ENCODE assay signal across 9 cellular contexts in genomic region chr12:13001725-13002040, GRCh38. TPM values are rescaled to one million over a fixed set of nuclear protein-coding genes. Genes with fewer than 3 reads are reported as not detected.
DNase-seq lines count a peak whose midpoint lies in the region; ATAC-seq, FAIRE-seq and TF ChIP-seq lines count a peak whose summit lies in the region.
"Had no signal": no experiment of that assay in that cellular context is flagged by ENCODE, and none has a peak within 500 bp of the region (broad histone marks: within the 10 kb centered on the region; RNA-seq: fewer than 3 reads in every experiment).

No MANE protein-coding gene starts in this region.

- DNase-seq in RWPE1 (ENCODE audit: low spot score) (no peak), fibroblast of lung (ENCODE audit: low read depth in 2 of 2) (no peak), ovary (no peak), GM12891 (ENCODE audit: insufficient read length, low spot score) (no peak), HEK293T (ENCODE audit: extremely low spot score) (no peak)
- no peak for DNase-seq in activated CD4-positive, CD25-positive, alpha-beta regulatory T cell treated with anti-CD3 and anti-CD28 coated beads, Interleukin-2, amount 50 U/mL, for 72 hours

- intact Hi-C loops in ovary (cut with DNase I) = loop anchor here in 1 of 4 donors (10.0 kb wide), 1 partner anchor 203 kb away; no protein-coding TSS in a partner anchor

- H3K9ac ChIP-seq in fibroblast of lung (ENCODE audit: insufficient read depth, low read length) = peak overlapping the region; percentile 74

- ATAC-seq in HG02571 (IDR thresholded peaks at IDR 0.05; ENCODE audit: unreplicated experiment) = no peak

- TF ChIP-seq POLR2A in ovary (IDR thresholded peaks at IDR 0.05) (no peak), GM12891 (IDR thresholded peaks at IDR 0.05; ENCODE audit: low read depth, low read length) (no peak)

- H3K9me3 ChIP-seq in fibroblast of lung (ENCODE audit: control insufficient read depth, insufficient read depth, low read depth, low read length) = no peaks in the 10 kb centered on the region
- H3K9me3 ChIP-seq in ovary = no peaks in the 10 kb centered on the region

- CTCF ChIA-PET in RWPE1 (lab: Yijun Ruan, JAX) (interaction anchor here (0.8 kb wide), 1 partner anchor 216 kb away, joined by 3 read pairs; no protein-coding TSS in a partner anchor), HEK293T (lab: Yijun Ruan, JAX) (interaction anchor here (0.6 kb wide), 1 partner anchor 206 kb away, joined by 5 read pairs; no protein-coding TSS in a partner anchor)

- 22 to 40% (median 27%) methylated on average over 18 to 19 of the region's 19 CpGs for WGBS in ovary, 3 donors

- H3K4me1 ChIP-seq in fibroblast of lung (ENCODE audit: control insufficient read depth, extremely low read depth, insufficient read depth, low read length) (peaks cover 15% of the 10 kb centered on the region), ovary (ENCODE audit: insufficient read depth) (peaks cover 5% of the 10 kb centered on the region)

- peak overlapping the region; percentile 43 to 72 (median 62) for H3K4me3 ChIP-seq in fibroblast of lung (replicated peaks in 1 of 4; ENCODE audit: control extremely low read depth in 1 of 4, insufficient read depth in 1 of 4, low read depth in 3 of 4, low read length in 4 of 4)
- peak overlapping the region; percentile 58 for H3K4me3 ChIP-seq in ovary

- peaks cover 36% of the 10 kb centered on the region for H3K79me2 ChIP-seq in fibroblast of lung (ENCODE audit: control insufficient read depth, insufficient read depth, low read length)

- no peak for TF ChIP-seq EP300 in ovary (IDR thresholded peaks at IDR 0.05)

- H3K4me2 ChIP-seq in fibroblast of lung (ENCODE audit: extremely low read depth, insufficient read depth, low read length) = peak overlapping the region; percentile 71

- POLR2A ChIA-PET in RWPE1 (lab: Yijun Ruan, JAX; ENCODE audit: low non-redundant PET) (no interaction called here), HEK293T (lab: Yijun Ruan, JAX) (no interaction called here)

- FAIRE-seq in GM12891 (lab: Jason Lieb, UNC) = no peak
- FAIRE-seq: GM12892 had no signal

- no peaks in the 10 kb centered on the region for H4K20me1 ChIP-seq in fibroblast of lung (ENCODE audit: control insufficient read depth, extremely low read depth, insufficient read depth, low read length)

- H3K27ac ChIP-seq in C4-2B = peak overlapping the region; percentile 67; the same call in 1 of the 2 replicates
- H3K27ac ChIP-seq in RWPE1 = peak overlapping the region; percentile 84
- peak overlapping the region; percentile 81 for H3K27ac ChIP-seq in fibroblast of lung (ENCODE audit: insufficient read depth, low read length)
- H3K27ac ChIP-seq in ovary = peak overlapping the region; percentile 89 to 95

- H2AFZ ChIP-seq in fibroblast of lung (ENCODE audit: low read length) = peak overlapping the region; percentile 65

- TF ChIP-seq CTCF in C4-2B (conservative IDR thresholded peaks at IDR 0.05) (no peak), RWPE1 (conservative IDR thresholded peaks at IDR 0.05; ENCODE audit: low read depth) (no peak), fibroblast of lung (conservative IDR thresholded peaks at IDR 0.05 in 1 of 2, IDR thresholded peaks at IDR 0.05 in 1 of 2; ENCODE audit: low read depth in 1 of 2, low read length in 2 of 2) (no peak), ovary (IDR thresholded peaks at IDR 0.05) (no peak)

- H3K27me3 ChIP-seq in fibroblast of lung (ENCODE audit: control insufficient read depth, insufficient read depth, low read length) = no peaks in the 10 kb centered on the region
- no peaks in the 10 kb centered on the region for H3K27me3 ChIP-seq in ovary

- H3K36me3 ChIP-seq in fibroblast of lung (ENCODE audit: control insufficient read depth, insufficient read depth, low read length) (no peaks in the 10 kb centered on the region), ovary (no peaks in the 10 kb centered on the region)

TF ChIP-seq in GM12891, 5 proteins besides CTCF, POLR2A, EP300 and RAD21:
- TF ChIP-seq TAF1 (IDR thresholded peaks at IDR 0.05; ENCODE audit: low read depth, low read length) = no peak
- no peak for TF ChIP-seq POU2F2 (IDR thresholded peaks at IDR 0.05; ENCODE audit: low read depth, low read length)
- TF ChIP-seq PAX5 (IDR thresholded peaks at IDR 0.05; ENCODE audit: insufficient read depth, low read length, severe bottlenecking) = no peak
- TF ChIP-seq POLR2AphosphoS5 (IDR thresholded peaks at IDR 0.05; ENCODE audit: low read depth, low read length) = no peak
- TF ChIP-seq SPI1 (IDR thresholded peaks at IDR 0.05; ENCODE audit: low read depth, low read length) = no peak

TF ChIP-seq in HEK293T, 16 proteins besides CTCF, POLR2A, EP300 and RAD21:
- no peak for TF ChIP-seq NFRKB (IDR thresholded peaks at IDR 0.05)
- TF ChIP-seq SP1 (IDR thresholded peaks at IDR 0.05) = no peak
- TF ChIP-seq PKNOX1 (IDR thresholded peaks at IDR 0.05) = no peak
- TF ChIP-seq ELF4 (IDR thresholded peaks at IDR 0.05) = no peak
- TF ChIP-seq LEF1 (IDR thresholded peaks at IDR 0.05; ENCODE audit: borderline replicate concordance) = no peak
- TF ChIP-seq L3MBTL2 (conservative IDR thresholded peaks at IDR 0.05) = no peak
- TF ChIP-seq BHLHE40 (IDR thresholded peaks at IDR 0.05; ENCODE audit: borderline replicate concordance) = no peak
- no peak for TF ChIP-seq ZNF384 (IDR thresholded peaks at IDR 0.05)
- no peak for TF ChIP-seq FOXK2 (IDR thresholded peaks at IDR 0.05)
- no peak for TF ChIP-seq FOXA1 (IDR thresholded peaks at IDR 0.05)
- no peak for TF ChIP-seq TARDBP (IDR thresholded peaks at IDR 0.05)

RNA-seq across cellular contexts. Expression of gene HEBP1, which starts 1.6 kb away (rescaled TPM):
- 23.6 and 33.7 TPM in 2 replicates for total RNA-seq in fibroblast of lung
- polyA plus RNA-seq in fibroblast of lung = 60.0 and 78.2 TPM in 2 replicates
- 98.9 and 153 TPM in 2 replicates for polyA plus RNA-seq in fibroblast of lung (2012)
- 80.3 and 148 TPM in 2 replicates for polyA minus RNA-seq in fibroblast of lung (ENCODE audit: low replicate concordance)
- total RNA-seq in ovary = 100 to 1,000 TPM in 2 of 7 donors, 10 to 100 TPM in 5; 31.6 to 102 (median 83.7) TPM
- polyA plus RNA-seq in ovary = 100 to 1,000 TPM in 1 of 2 donors, 10 to 100 TPM in 1; 90.2 to 150 TPM
- polyA plus RNA-seq in GM12891 (2012; ENCODE audit: low read depth, missing spikeins) = not detected

RNA-seq across cellular contexts. Expression of gene FAM234B, which starts 42.5 kb away (rescaled TPM):
- total RNA-seq in fibroblast of lung = 6.7 and 10.4 TPM in 2 replicates
- 7.1 and 7.3 TPM in 2 replicates for polyA plus RNA-seq in fibroblast of lung
- polyA plus RNA-seq in fibroblast of lung (2012) = 5.3 and 5.4 TPM in 2 replicates
- polyA minus RNA-seq in fibroblast of lung (ENCODE audit: low replicate concordance) = 6.7 and 12.2 TPM in 2 replicates
- 1 to 10 TPM; 5.3 to 8.8 (median 5.7) TPM for total RNA-seq in ovary
- 1 to 10 TPM; 2.1 to 9.4 TPM for polyA plus RNA-seq in ovary
- polyA plus RNA-seq in GM12891 (2012; ENCODE audit: low read depth, missing spikeins) = 0.21 TPM

RNA-seq across cellular contexts. Expression of gene GPRC5D, which starts 49.7 kb away (rescaled TPM):
- total RNA-seq in fibroblast of lung = not detected in 2 replicates
- polyA plus RNA-seq in fibroblast of lung = 0.08 and 0.35 TPM in 2 replicates
- 0.38 TPM in 1 of 2 replicates, not detected in the other for polyA plus RNA-seq in fibroblast of lung (2012)
- 3.2 and 3.5 TPM in 2 replicates for polyA minus RNA-seq in fibroblast of lung (ENCODE audit: low replicate concordance)
- under 1 TPM in 1 of 7 donors, not detected in 6; 0.37 TPM for total RNA-seq in ovary
- under 1 TPM in 1 of 2 donors, not detected in 1; 0.22 TPM for polyA plus RNA-seq in ovary
- not detected for polyA plus RNA-seq in GM12891 (2012; ENCODE audit: low read depth, missing spikeins)
